ENCODE assay signal across 8 cellular contexts in the genomic region with DNA sequence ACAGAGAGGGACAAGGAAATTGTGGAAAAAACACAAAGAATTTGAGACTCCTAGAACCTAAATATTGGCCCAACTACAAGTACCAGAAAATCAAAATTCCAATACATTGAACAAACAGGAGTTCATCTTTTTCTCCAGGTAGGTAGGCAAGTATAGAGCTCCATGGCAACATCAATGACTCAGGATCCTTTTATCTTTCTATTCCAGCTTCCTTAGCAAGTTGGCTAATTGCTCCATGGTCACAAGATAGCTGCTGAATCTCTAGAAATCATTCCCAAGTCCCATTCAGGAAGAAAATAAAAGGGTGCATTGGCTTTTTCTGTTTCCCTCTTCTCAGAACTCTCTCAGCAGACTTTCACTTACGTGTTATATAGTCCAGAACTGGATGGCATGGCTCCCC.
"Had no signal": no experiment of that assay in that cellular context is flagged by ENCODE, and none has a peak within 500 bp of the region (broad histone marks: within the 10 kb centered on the region; RNA-seq: fewer than 3 reads in every experiment).

No MANE protein-coding gene starts in this region.

- FAIRE-seq: G401.6, GM12878, GM12891, GM12892, GM18507, GM19239 had no signal

- ATAC-seq: GM12878 had no signal

- H3K4me3 ChIP-seq: GM12878 had no signal

- DNase-seq: GDM1, GF-D8 had no signal
